8 cellular contexts compared by ENCODE assay signal in genomic region chr11:69912911-69913451, GRCh38.
DNase-seq lines count a peak whose midpoint lies in the region; ATAC-seq, FAIRE-seq and TF ChIP-seq lines count a peak whose summit lies in the region.

No MANE protein-coding gene starts in this region.

- no peaks in the 10 kb centered on the region for H3K27me3 ChIP-seq in Caco-2 (replicated peaks; ENCODE audit: control insufficient read depth, insufficient read depth, low read length)
- H3K27me3 ChIP-seq in HL-60 (ENCODE audit: insufficient read depth, poor library complexity, severe bottlenecking), result no peaks in the 10 kb centered on the region
- H3K27me3 ChIP-seq in GM12878 (replicated peaks in 1 of 2; ENCODE audit: control insufficient read depth in 2 of 2, insufficient read depth in 2 of 2, low read length in 1 of 2), result no peaks in the 10 kb centered on the region

- no peak overlapping the region for H3K27ac ChIP-seq in HL-60 (replicated peaks)
- no peak overlapping the region for H3K27ac ChIP-seq in GM12878 (ENCODE audit: control insufficient read depth, insufficient read depth)

- no peak overlapping the region for H3K4me3 ChIP-seq in Caco-2 (ENCODE audit: low read depth, low read length)
- H3K4me3 ChIP-seq in HL-60 (replicated peaks; ENCODE audit: insufficient read depth, low read length), result no peak overlapping the region
- H3K4me3 ChIP-seq in GM12878, result no peak overlapping the region
- no peak overlapping the region for H3K4me3 ChIP-seq in mucosa of descending colon

- BruUV-seq in Caco-2 (replicated peaks; lab: Mats Ljungman, UMichigan) (no TSS peak), GM12878 (replicated peaks; lab: Mats Ljungman, UMichigan) (no TSS peak)

- peaks cover 14% of the 10 kb centered on the region for H3K9me3 Mint-ChIP-seq in Caco-2 (ENCODE audit: unreplicated experiment)

- no peak overlapping the region for H3K4me3 Mint-ChIP-seq in Caco-2 (ENCODE audit: unreplicated experiment)

- no peak overlapping the region for H2AFZ ChIP-seq in GM12878 (ENCODE audit: control insufficient read depth, low read depth, low read length)

- H3K4me1 ChIP-seq in Caco-2 (peaks cover 18% of the 10 kb centered on the region), GM12878 (ENCODE audit: control insufficient read depth, insufficient read depth, low read length) (no peaks in the 10 kb centered on the region), mucosa of descending colon (ENCODE audit: low read depth) (peaks cover 6% of the 10 kb centered on the region)

- H4K20me1 ChIP-seq in GM12878 (ENCODE audit: control insufficient read depth, insufficient read depth), result no peaks in the 10 kb centered on the region

- no peak for TF ChIP-seq RAD21 in GM12878 (IDR thresholded peaks at IDR 0.05; ENCODE audit: insufficient read depth, low read depth, low read length)

- POLR2A ChIA-PET in Caco-2 (lab: Charles Lee), result no interaction called here
- POLR2A ChIA-PET in GM12878 (lab: Charles Lee), result no interaction called here

- no peaks in the 10 kb centered on the region for H3K36me3 Mint-ChIP-seq in Caco-2 (ENCODE audit: insufficient read depth, unreplicated experiment)

- SMC1A ChIA-PET in GM12878 (lab: Charles Lee; ENCODE audit: uncharacterized antibody, unreplicated experiment), result no interaction called here

- no peak overlapping the region for H3K9ac ChIP-seq in GM12878 (ENCODE audit: control insufficient read depth, insufficient read depth, low read length)

- RAD21 ChIA-PET in GM12878 (lab: Charles Lee; ENCODE audit: unreplicated experiment), result no interaction called here

- CTCF ChIA-PET in Caco-2 (lab: Charles Lee), result interaction anchor here (1.0 kb wide), 1 partner anchor 204 kb away, joined by 3 read pairs; no protein-coding TSS in a partner anchor
- CTCF ChIA-PET in GM12878 (lab: Yijun Ruan, JAX), result no interaction called here

- H3K79me2 ChIP-seq in GM12878 (ENCODE audit: control insufficient read depth, insufficient read depth, low read length), result no peaks in the 10 kb centered on the region

- DNase-seq in Caco-2 (peak in 1 of 2 experiments; percentile 35), HL-60 (ENCODE audit: low read depth in 1 of 2, low spot score in 1 of 2) (peak in 1 of 2 experiments; percentile 6), GM12878 (ENCODE audit: low read depth, low spot score) (no peak), mucosa of descending colon (peak in 2 of 3 donors; percentile 35 to 43), GM12892 (ENCODE audit: insufficient read length) (no peak), GM19240 (ENCODE audit: insufficient read length, low spot score) (no peak)

- intact Hi-C loops in Caco-2 (cut with micrococcal nuclease; ENCODE audit: unreplicated experiment), result no loop called here
- intact Hi-C loops in GM12878 (cut with micrococcal nuclease; ENCODE audit: unreplicated experiment), result no loop called here
- intact Hi-C loops in mucosa of descending colon (cut with DNase I, micrococcal nuclease), result loop anchor here in 1 of 2 donors (5.0 kb wide), 1 partner anchor 284 kb away; no protein-coding TSS in a partner anchor

- H3K9me3 ChIP-seq in Caco-2 (no peaks in the 10 kb centered on the region), GM12878 (replicated peaks; ENCODE audit: control insufficient read depth, insufficient read depth, low read length) (no peaks in the 10 kb centered on the region), mucosa of descending colon (no peaks in the 10 kb centered on the region)

- WGBS in GM12878 (ENCODE audit: insufficient coverage, insufficient replicate concordance, low lambda C conversion rate, missing lambda C conversion rate), result 23% methylated on average over 16 of the region's 16 CpGs

- TF ChIP-seq EP300 in GM12878 (IDR thresholded peaks at IDR 0.05; ENCODE audit: borderline replicate concordance in 1 of 2, control insufficient read depth in 1 of 2, low read depth in 2 of 2, low read length in 2 of 2), result no peak

- TF ChIP-seq POLR2A in GM12878 (IDR thresholded peaks at IDR 0.05; ENCODE audit: low read depth, low read length), result no peak
- no peak for TF ChIP-seq POLR2A in GM12892 (IDR thresholded peaks at IDR 0.05; ENCODE audit: low read depth, low read length)

- ATAC-seq in GM12878 (peak; percentile 73), mucosa of descending colon (peak; percentile 65), GM19035 (IDR thresholded peaks at IDR 0.05; ENCODE audit: unreplicated experiment) (no peak), HG03095 (IDR thresholded peaks at IDR 0.05; ENCODE audit: unreplicated experiment) (no peak)

- no peaks in the 10 kb centered on the region for H3K36me3 ChIP-seq in Caco-2 (ENCODE audit: control insufficient read depth, insufficient read depth, low read length)
- no peaks in the 10 kb centered on the region for H3K36me3 ChIP-seq in GM12878 (ENCODE audit: control insufficient read depth in 2 of 2, insufficient read depth in 2 of 2, low read length in 1 of 2)
- H3K36me3 ChIP-seq in mucosa of descending colon (ENCODE audit: low read depth), result no peaks in the 10 kb centered on the region

- in situ Hi-C loops in GM12878 (cut with MboI), result loop anchor here (5.0 kb wide), 1 partner anchor 284 kb away; no protein-coding TSS in a partner anchor

- TF ChIP-seq CTCF in Caco-2 (IDR thresholded peaks at IDR 0.05; ENCODE audit: insufficient read depth in 1 of 2, low read depth in 1 of 2, low read length in 1 of 2, severe bottlenecking in 1 of 2, unreplicated experiment in 1 of 2) (peak; percentile 25 to 41), HL-60 (IDR thresholded peaks at IDR 0.05; ENCODE audit: insufficient read depth, low read length) (peak; percentile 51), GM12878 (IDR thresholded peaks at IDR 0.05 in 2 of 3, conservative IDR thresholded peaks at IDR 0.05 in 1 of 3; ENCODE audit: control insufficient read depth in 2 of 3, extremely low read depth in 1 of 3, insufficient read depth in 1 of 3, low read depth in 3 of 3, low read length in 3 of 3) (peak in 2 of 3 experiments; percentile 13 to 36; a peak in 2 of 6 replicates), mucosa of descending colon (IDR thresholded peaks at IDR 0.05) (peak; percentile 17)

- H3K27me3 Mint-ChIP-seq in Caco-2 (ENCODE audit: insufficient read depth, unreplicated experiment), result peaks cover 10% of the 10 kb centered on the region

- H3K4me1 Mint-ChIP-seq in Caco-2 (ENCODE audit: low read depth, unreplicated experiment), result peaks cover 6% of the 10 kb centered on the region

- H3K4me2 ChIP-seq in GM12878 (ENCODE audit: control insufficient read depth, insufficient read depth), result no peak overlapping the region

- no peak overlapping the region for H3K27ac Mint-ChIP-seq in Caco-2 (ENCODE audit: unreplicated experiment)

- FAIRE-seq in GM12878 (lab: Jason Lieb, UNC) (no peak), GM12892 (lab: Jason Lieb, UNC) (no peak)

TF ChIP-seq in GM12878, 131 proteins besides CTCF, POLR2A, EP300 and RAD21:
- peak; percentile 47 for TF ChIP-seq USF1 (IDR thresholded peaks at IDR 0.05; ENCODE audit: borderline replicate concordance, extremely low read length, insufficient read depth, low read depth, low read length)
- TF ChIP-seq NR2C2 (IDR thresholded peaks at IDR 0.05; ENCODE audit: borderline replicate concordance, control insufficient read depth, insufficient read length, low read depth), result no peak

Comparison
In these comparisons a context has a peak if more than half of its experiments do, and no peak if none do; other contexts are left out.
1. DNase-seq: peak in mucosa of descending colon (2 of 3); none in GM12878 (single experiment), GM12892 (single experiment) and GM19240 (single experiment).
2. ATAC-seq: peak in GM12878 (single experiment) and mucosa of descending colon (single experiment); none in GM19035 (single experiment) and HG03095 (single experiment).
3. Peak in every context shown above with its lines, with median percentiles within 50 percentile points of each other: CTCF ChIP-seq.